Comparison of ENCODE assay signal across 30 cellular contexts in the genomic region with DNA sequence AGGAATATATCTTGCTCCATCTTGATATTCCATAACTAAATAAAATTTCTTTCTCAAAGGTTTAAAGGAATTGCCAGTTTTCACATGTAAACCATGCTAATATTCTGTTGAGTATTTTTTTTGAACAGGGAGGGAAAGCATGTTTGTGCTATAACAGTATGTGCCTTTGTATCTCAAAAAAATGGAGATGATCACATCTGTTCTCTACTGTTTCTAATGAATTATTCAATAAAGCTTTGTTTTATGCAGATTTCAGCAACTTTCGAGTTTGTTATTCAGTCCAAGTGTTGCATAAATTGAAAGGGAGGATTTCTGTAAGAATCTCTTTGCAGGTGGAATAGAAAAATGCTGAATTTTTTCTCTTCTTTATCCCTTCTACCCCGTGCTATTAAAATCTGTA. TPM values are rescaled to one million over a fixed set of nuclear protein-coding genes. Genes with fewer than 3 reads are reported as not detected.
"Had no signal": no experiment of that assay in that cellular context is flagged by ENCODE, and none has a peak within 500 bp of the region (broad histone marks: within the 10 kb centered on the region; RNA-seq: fewer than 3 reads in every experiment).

No MANE protein-coding gene starts in this region.

- H3K27ac Mint-ChIP-seq: activated CD4-positive, alpha-beta memory T cell treated with anti-CD3 and anti-CD28 coated beads, Interleukin-2, amount 10 ng/mL, durations not matched to agents 7 days and 5 days; activated CD4-positive, alpha-beta T cell treated with anti-CD3 and anti-CD28 coated beads for 36 hours; activated naive CD4-positive, alpha-beta T cell treated with anti-CD3 and anti-CD28 coated beads, Interleukin-2, amount 10 ng/mL, durations not matched to agents 7 days and 5 days; activated naive CD8-positive, alpha-beta T cell treated with anti-CD3 and anti-CD28 coated beads for 36 hours; activated T-helper 2 cell treated with anti-CD3 and anti-CD28 coated beads, Interferon-gamma antibody, Interleukin-2, Interleukin-4, amounts not matched to agents 10 μg/mL and 5 μg/mL and 100 μg/mL, durations not matched to agents 14 hours and 24 hours and 36 hours; T-helper 1 cell treated with Interleukin-12 subunit alpha and Interleukin-12 subunit beta and Interleukin-4 antibody, amounts not matched to agents 30 μg/mL and 1 μg/mL, for 36 hours had no signal

- H3K27me3 Mint-ChIP-seq: activated CD4-positive, alpha-beta memory T cell treated with anti-CD3 and anti-CD28 coated beads, Interleukin-2, amount 10 ng/mL, durations not matched to agents 7 days and 5 days; activated CD4-positive, alpha-beta T cell treated with anti-CD3 and anti-CD28 coated beads for 36 hours; activated naive CD4-positive, alpha-beta T cell treated with anti-CD3 and anti-CD28 coated beads, Interleukin-2, amount 10 ng/mL, durations not matched to agents 7 days and 5 days; activated naive CD8-positive, alpha-beta T cell treated with anti-CD3 and anti-CD28 coated beads for 36 hours had no signal

- H3K4me3 Mint-ChIP-seq: activated CD4-positive, alpha-beta memory T cell treated with anti-CD3 and anti-CD28 coated beads, Interleukin-2, amount 10 ng/mL, durations not matched to agents 7 days and 5 days; activated CD4-positive, alpha-beta T cell treated with anti-CD3 and anti-CD28 coated beads for 36 hours; activated naive CD4-positive, alpha-beta T cell treated with anti-CD3 and anti-CD28 coated beads, Interleukin-2, amount 10 ng/mL, durations not matched to agents 7 days and 5 days; activated naive CD8-positive, alpha-beta T cell treated with anti-CD3 and anti-CD28 coated beads for 36 hours; T-helper 1 cell treated with Interleukin-12 subunit alpha and Interleukin-12 subunit beta and Interleukin-4 antibody, amounts not matched to agents 30 μg/mL and 1 μg/mL, for 36 hours had no signal

- H3K9me3 Mint-ChIP-seq: activated CD4-positive, alpha-beta memory T cell treated with anti-CD3 and anti-CD28 coated beads, Interleukin-2, amount 10 ng/mL, durations not matched to agents 7 days and 5 days; activated naive CD4-positive, alpha-beta T cell treated with anti-CD3 and anti-CD28 coated beads, Interleukin-2, amount 10 ng/mL, durations not matched to agents 7 days and 5 days; activated naive CD8-positive, alpha-beta T cell treated with anti-CD3 and anti-CD28 coated beads for 36 hours; activated T-helper 2 cell treated with anti-CD3 and anti-CD28 coated beads, Interferon-gamma antibody, Interleukin-2, Interleukin-4, amounts not matched to agents 10 μg/mL and 5 μg/mL and 100 μg/mL, durations not matched to agents 14 hours and 24 hours and 36 hours; T-helper 1 cell treated with Interleukin-12 subunit alpha and Interleukin-12 subunit beta and Interleukin-4 antibody, amounts not matched to agents 30 μg/mL and 1 μg/mL, for 36 hours had no signal

- H3K4me1 Mint-ChIP-seq: activated CD4-positive, alpha-beta memory T cell treated with anti-CD3 and anti-CD28 coated beads, Interleukin-2, amount 10 ng/mL, durations not matched to agents 7 days and 5 days; activated CD4-positive, alpha-beta T cell treated with anti-CD3 and anti-CD28 coated beads for 36 hours; activated naive CD4-positive, alpha-beta T cell treated with anti-CD3 and anti-CD28 coated beads, Interleukin-2, amount 10 ng/mL, durations not matched to agents 7 days and 5 days; activated naive CD8-positive, alpha-beta T cell treated with anti-CD3 and anti-CD28 coated beads for 36 hours had no signal

- H3K4me3 ChIP-seq: body of pancreas, MG63, Peyer's patch, SJSA1 had no signal

- H3K27me3 ChIP-seq: body of pancreas, MG63, Peyer's patch, SJSA1 had no signal

- ATAC-seq: activated CD4-positive, alpha-beta T cell treated with anti-CD3 and anti-CD28 coated beads for 36 hours; body of pancreas had no signal

- H3K9me3 ChIP-seq: body of pancreas, MG63, Peyer's patch, SJSA1 had no signal

- FAIRE-seq: TTC549 had no signal

- H3K4me1 ChIP-seq: body of pancreas, Peyer's patch, SJSA1 had no signal

- H3K36me3 ChIP-seq: Peyer's patch had no signal

- DNase-seq: activated CD4-positive, alpha-beta memory T cell treated with anti-CD3 and anti-CD28 coated beads, Interleukin-2, amount 10 ng/mL, durations not matched to agents 7 days and 5 days; activated CD4-positive, alpha-beta T cell treated with anti-CD3 and anti-CD28 coated beads for 36 hours; activated CD4-positive, alpha-beta T cell treated with anti-CD3 and anti-CD28 coated beads, Interleukin-2, amount 50 U/mL, for 1 hour; activated gamma-delta T cell treated with Interleukin-2 at 50 U/mL for 16 hours; activated naive CD4-positive, alpha-beta T cell treated with anti-CD3 and anti-CD28 coated beads, Interleukin-2, amount 10 ng/mL, durations not matched to agents 7 days and 5 days; activated naive CD8-positive, alpha-beta T cell treated with anti-CD3 and anti-CD28 coated beads for 36 hours; activated T-cell treated with anti-CD3 and anti-CD28 coated beads for 4 hours; activated T-cell treated with anti-CD3 and anti-CD28 coated beads, Interleukin-2, amount 50 U/mL, for 48 hours; aorta; body of pancreas; MG63; MV-4-11; NCI-H1092 treated with DMSO at 0.1 percent for 48 hours; NCI-H1417 treated with DMSO at 0.1 percent for 48 hours; NCI-H1694; NCI-H2029; NCI-H2107; NCI-H2171 treated with DMSO at 0.1 percent for 48 hours; NCI-H345; NCI-H510A; NCI-H69; NK-92 treated with Interleukin-12 subunit alpha and Interleukin-12 subunit beta, amount 100 ng/mL, for 24 hours; Peyer's patch; SHP77; T-helper 9 cell had no signal

- H3K27ac ChIP-seq: body of pancreas, Peyer's patch, SJSA1, VCaP had no signal

RNA-seq across cellular contexts. Expression of gene NEIL3, which starts 41.9 kb away (rescaled TPM):
- total RNA-seq: body of pancreas had no signal
